ENCODE assay signal across 9 cellular contexts in genomic region chr4:67581208-67581857, GRCh38. TPM values are rescaled to one million over a fixed set of nuclear protein-coding genes. Genes with fewer than 3 reads are reported as not detected.
DNase-seq lines count a peak whose midpoint lies in the region; ATAC-seq lines count a peak whose summit lies in the region.
"Had no signal": no experiment of that assay in that cellular context is flagged by ENCODE, and none has a peak within 500 bp of the region (broad histone marks: within the 10 kb centered on the region; RNA-seq: fewer than 3 reads in every experiment).

No MANE protein-coding gene starts in this region.

- ATAC-seq in HG02759 (IDR thresholded peaks at IDR 0.05; ENCODE audit: unreplicated experiment) (peak; percentile 56), T-helper 17 cell (peak; percentile 96), GM19328 (IDR thresholded peaks at IDR 0.05; ENCODE audit: unreplicated experiment) (no peak)

- peaks cover 66% of the 10 kb centered on the region for H3K4me1 Mint-ChIP-seq in activated naive CD4-positive, alpha-beta T cell treated with anti-CD3 and anti-CD28 coated beads, Interleukin-2, amount 50 U/mL, for 24 hours
- peaks cover 18% of the 10 kb centered on the region for H3K4me1 Mint-ChIP-seq in T-helper 17 cell
- H3K4me1 Mint-ChIP-seq in stimulated activated naive CD8-positive, alpha-beta T cell treated with anti-CD3 and anti-CD28 coated beads, Interleukin-15, Interleukin-2, amounts not matched to agents 100 ng/mL and 50 ng/mL, for 24 hours (ENCODE audit: low read depth), result peaks cover 36% of the 10 kb centered on the region

- H3K9me3 ChIP-seq in T-helper 17 cell (ENCODE audit: control insufficient read depth, low read length, poor library complexity, severe bottlenecking), result no peaks in the 10 kb centered on the region

- no peaks in the 10 kb centered on the region for H3K27me3 Mint-ChIP-seq in activated naive CD4-positive, alpha-beta T cell treated with anti-CD3 and anti-CD28 coated beads, Interleukin-2, amount 50 U/mL, for 24 hours
- no peaks in the 10 kb centered on the region for H3K27me3 Mint-ChIP-seq in T-helper 17 cell
- H3K27me3 Mint-ChIP-seq in stimulated activated naive CD8-positive, alpha-beta T cell treated with anti-CD3 and anti-CD28 coated beads, Interleukin-15, Interleukin-2, amounts not matched to agents 100 ng/mL and 50 ng/mL, for 24 hours, result no peaks in the 10 kb centered on the region

- DNase-seq in activated naive CD4-positive, alpha-beta T cell treated with Interleukin-2 at 50 U/mL for 16 hours, result no peak
- no peak for DNase-seq in T-helper 17 cell
- no peak for DNase-seq in DMS79 (lab: John Stamatoyannopoulos, UW)
- DNase-seq in cerebellum (ENCODE audit: low spot score), result no peak
- DNase-seq: small intestine had no signal

- peak overlapping the region; percentile 54 for H3K4me3 Mint-ChIP-seq in activated naive CD4-positive, alpha-beta T cell treated with anti-CD3 and anti-CD28 coated beads, Interleukin-2, amount 50 U/mL, for 24 hours
- peak overlapping the region; percentile 82 for H3K4me3 Mint-ChIP-seq in T-helper 17 cell
- peak overlapping the region; percentile 18 for H3K4me3 Mint-ChIP-seq in stimulated activated naive CD8-positive, alpha-beta T cell treated with anti-CD3 and anti-CD28 coated beads, Interleukin-15, Interleukin-2, amounts not matched to agents 100 ng/mL and 50 ng/mL, for 24 hours

- H3K9me3 Mint-ChIP-seq in activated naive CD4-positive, alpha-beta T cell treated with anti-CD3 and anti-CD28 coated beads, Interleukin-2, amount 50 U/mL, for 24 hours, result no peaks in the 10 kb centered on the region
- H3K9me3 Mint-ChIP-seq in stimulated activated naive CD8-positive, alpha-beta T cell treated with anti-CD3 and anti-CD28 coated beads, Interleukin-15, Interleukin-2, amounts not matched to agents 100 ng/mL and 50 ng/mL, for 24 hours, result no peaks in the 10 kb centered on the region

- peak overlapping the region; percentile 56 for H3K27ac Mint-ChIP-seq in activated naive CD4-positive, alpha-beta T cell treated with anti-CD3 and anti-CD28 coated beads, Interleukin-2, amount 50 U/mL, for 24 hours
- peak overlapping the region; percentile 79 for H3K27ac Mint-ChIP-seq in T-helper 17 cell
- peak overlapping the region; percentile 32 for H3K27ac Mint-ChIP-seq in stimulated activated naive CD8-positive, alpha-beta T cell treated with anti-CD3 and anti-CD28 coated beads, Interleukin-15, Interleukin-2, amounts not matched to agents 100 ng/mL and 50 ng/mL, for 24 hours

- peaks cover 8% of the 10 kb centered on the region for H3K36me3 Mint-ChIP-seq in activated naive CD4-positive, alpha-beta T cell treated with anti-CD3 and anti-CD28 coated beads, Interleukin-2, amount 50 U/mL, for 24 hours
- H3K36me3 Mint-ChIP-seq in T-helper 17 cell (ENCODE audit: low read depth), result no peaks in the 10 kb centered on the region
- peaks cover 24% of the 10 kb centered on the region for H3K36me3 Mint-ChIP-seq in stimulated activated naive CD8-positive, alpha-beta T cell treated with anti-CD3 and anti-CD28 coated beads, Interleukin-15, Interleukin-2, amounts not matched to agents 100 ng/mL and 50 ng/mL, for 24 hours (ENCODE audit: low read depth)

RNA-seq across cellular contexts. Expression of gene STAP1, which starts 22.8 kb away (rescaled TPM):
- total RNA-seq in T-helper 17 cell (1 to 10 TPM in 1 of 2 donors, under 1 TPM in 1; 0.50 to 4.1 TPM), cerebellum (not detected)

RNA-seq across cellular contexts. Expression of gene CENPC, which starts 36.0 kb away (rescaled TPM):
- total RNA-seq in T-helper 17 cell, result 100 to 1,000 TPM in 1 of 2 donors, 10 to 100 TPM in 1; 90.0 to 105 TPM
- 48.2 TPM for total RNA-seq in cerebellum

Comparison
In these comparisons a context has a peak if more than half of its experiments do, and no peak if none do; other contexts are left out.
1. H3K4me3 Mint-ChIP-seq: peak in every context shown above with its lines; median percentile 82 in T-helper 17 cell; 54 in activated naive CD4-positive, alpha-beta T cell treated with anti-CD3 and anti-CD28 coated beads, Interleukin-2, amount 50 U/mL, for 24 hours; 18 in stimulated activated naive CD8-positive, alpha-beta T cell treated with anti-CD3 and anti-CD28 coated beads, Interleukin-15, Interleukin-2, amounts not matched to agents 100 ng/mL and 50 ng/mL, for 24 hours.